ENCODE assay signal across 2 cellular contexts in the genomic region with DNA sequence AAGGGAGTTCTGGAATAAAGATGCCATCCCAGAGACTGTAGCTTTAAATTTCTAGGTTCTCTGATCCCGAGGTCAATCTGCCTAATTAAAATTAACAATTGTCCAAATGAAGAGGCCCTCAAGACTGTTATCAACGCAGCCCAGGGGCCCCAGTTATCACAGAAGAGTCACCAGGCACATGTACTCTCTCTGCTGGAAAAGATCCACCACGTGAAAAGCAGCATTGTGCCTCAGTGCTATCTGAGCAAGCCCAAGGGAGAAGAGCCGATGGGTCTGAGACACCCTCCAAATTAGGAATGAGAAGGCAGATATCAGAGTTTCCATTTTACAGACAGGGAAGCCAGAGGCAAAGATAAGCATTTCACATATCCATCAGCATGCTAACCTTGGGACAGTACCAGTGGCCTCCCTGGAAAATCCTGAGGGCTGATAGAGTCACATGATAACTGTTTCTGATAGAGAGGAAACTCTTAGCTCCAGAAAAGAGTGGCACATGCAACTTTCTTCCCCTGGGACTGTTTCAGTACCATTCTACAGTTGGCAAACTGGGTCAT.
TF ChIP-seq lines count a peak whose summit lies in the region.

No MANE protein-coding gene starts in this region.

TF ChIP-seq in SK-N-SH, 30 proteins besides CTCF, POLR2A, EP300 and RAD21:
- TF ChIP-seq, protein P1, sequence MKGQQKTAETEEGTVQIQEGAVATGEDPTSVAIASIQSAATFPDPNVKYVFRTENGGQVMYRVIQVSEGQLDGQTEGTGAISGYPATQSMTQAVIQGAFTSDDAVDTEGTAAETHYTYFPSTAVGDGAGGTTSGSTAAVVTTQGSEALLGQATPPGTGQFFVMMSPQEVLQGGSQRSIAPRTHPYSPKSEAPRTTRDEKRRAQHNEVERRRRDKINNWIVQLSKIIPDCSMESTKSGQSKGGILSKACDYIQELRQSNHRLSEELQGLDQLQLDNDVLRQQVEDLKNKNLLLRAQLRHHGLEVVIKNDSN (IDR thresholded peaks at IDR 0.05; ENCODE audit: borderline replicate concordance, low read depth) = no peak
- TF ChIP-seq, protein P2, sequence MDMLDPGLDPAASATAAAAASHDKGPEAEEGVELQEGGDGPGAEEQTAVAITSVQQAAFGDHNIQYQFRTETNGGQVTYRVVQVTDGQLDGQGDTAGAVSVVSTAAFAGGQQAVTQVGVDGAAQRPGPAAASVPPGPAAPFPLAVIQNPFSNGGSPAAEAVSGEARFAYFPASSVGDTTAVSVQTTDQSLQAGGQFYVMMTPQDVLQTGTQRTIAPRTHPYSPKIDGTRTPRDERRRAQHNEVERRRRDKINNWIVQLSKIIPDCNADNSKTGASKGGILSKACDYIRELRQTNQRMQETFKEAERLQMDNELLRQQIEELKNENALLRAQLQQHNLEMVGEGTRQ (IDR thresholded peaks at IDR 0.05; ENCODE audit: borderline replicate concordance, low read depth, low read length) = no peak
- TF ChIP-seq FOXM1 (IDR thresholded peaks at IDR 0.05; ENCODE audit: low read depth) = no peak
- TF ChIP-seq FOSL2 (IDR thresholded peaks at IDR 0.05; ENCODE audit: borderline replicate concordance, low read depth) = no peak
- TF ChIP-seq RFX5 (IDR thresholded peaks at IDR 0.05; ENCODE audit: low read length) = no peak
- no peak for TF ChIP-seq GABPA (IDR thresholded peaks at IDR 0.05; ENCODE audit: low read depth)
- no peak for TF ChIP-seq CHD2 (IDR thresholded peaks at IDR 0.05; ENCODE audit: low read length, partially characterized antibody)
- no peak for TF ChIP-seq SIN3A (IDR thresholded peaks at IDR 0.05; ENCODE audit: borderline replicate concordance, low read depth, low read length)
- TF ChIP-seq, protein P3, sequence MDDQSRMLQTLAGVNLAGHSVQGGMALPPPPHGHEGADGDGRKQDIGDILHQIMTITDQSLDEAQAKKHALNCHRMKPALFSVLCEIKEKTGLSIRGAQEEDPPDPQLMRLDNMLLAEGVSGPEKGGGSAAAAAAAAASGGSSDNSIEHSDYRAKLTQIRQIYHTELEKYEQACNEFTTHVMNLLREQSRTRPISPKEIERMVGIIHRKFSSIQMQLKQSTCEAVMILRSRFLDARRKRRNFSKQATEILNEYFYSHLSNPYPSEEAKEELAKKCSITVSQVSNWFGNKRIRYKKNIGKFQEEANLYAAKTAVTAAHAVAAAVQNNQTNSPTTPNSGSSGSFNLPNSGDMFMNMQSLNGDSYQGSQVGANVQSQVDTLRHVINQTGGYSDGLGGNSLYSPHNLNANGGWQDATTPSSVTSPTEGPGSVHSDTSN (IDR thresholded peaks at IDR 0.05) = no peak
- TF ChIP-seq, protein P4, sequence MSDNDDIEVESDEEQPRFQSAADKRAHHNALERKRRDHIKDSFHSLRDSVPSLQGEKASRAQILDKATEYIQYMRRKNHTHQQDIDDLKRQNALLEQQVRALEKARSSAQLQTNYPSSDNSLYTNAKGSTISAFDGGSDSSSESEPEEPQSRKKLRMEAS (IDR thresholded peaks at IDR 0.05; ENCODE audit: low read depth) = no peak
- no peak for TF ChIP-seq YY1 (IDR thresholded peaks at IDR 0.05; ENCODE audit: low read depth)
- TF ChIP-seq SMC3 (IDR thresholded peaks at IDR 0.05; ENCODE audit: low read depth, low read length) = no peak
- no peak for TF ChIP-seq JUND (IDR thresholded peaks at IDR 0.05)
- TF ChIP-seq TCF12 (IDR thresholded peaks at IDR 0.05) = no peak
- no peak for TF ChIP-seq TAF1 (IDR thresholded peaks at IDR 0.05; ENCODE audit: borderline replicate concordance, low read depth, low read length)
- no peak for TF ChIP-seq MXI1 (IDR thresholded peaks at IDR 0.05; ENCODE audit: low read depth, low read length)
- TF ChIP-seq MEF2A (IDR thresholded peaks at IDR 0.05; ENCODE audit: borderline replicate concordance, low read depth) = no peak
- no peak for TF ChIP-seq ELF1 (IDR thresholded peaks at IDR 0.05)

TF ChIP-seq in SK-N-SH treated with all-trans-retinoic acid at 6 μM for 48 hours, 23 proteins besides CTCF, POLR2A, EP300 and RAD21:
- TF ChIP-seq RARB (CRISPR knock-in tag; IDR thresholded peaks at IDR 0.05) = no peak
- TF ChIP-seq, protein P5, sequence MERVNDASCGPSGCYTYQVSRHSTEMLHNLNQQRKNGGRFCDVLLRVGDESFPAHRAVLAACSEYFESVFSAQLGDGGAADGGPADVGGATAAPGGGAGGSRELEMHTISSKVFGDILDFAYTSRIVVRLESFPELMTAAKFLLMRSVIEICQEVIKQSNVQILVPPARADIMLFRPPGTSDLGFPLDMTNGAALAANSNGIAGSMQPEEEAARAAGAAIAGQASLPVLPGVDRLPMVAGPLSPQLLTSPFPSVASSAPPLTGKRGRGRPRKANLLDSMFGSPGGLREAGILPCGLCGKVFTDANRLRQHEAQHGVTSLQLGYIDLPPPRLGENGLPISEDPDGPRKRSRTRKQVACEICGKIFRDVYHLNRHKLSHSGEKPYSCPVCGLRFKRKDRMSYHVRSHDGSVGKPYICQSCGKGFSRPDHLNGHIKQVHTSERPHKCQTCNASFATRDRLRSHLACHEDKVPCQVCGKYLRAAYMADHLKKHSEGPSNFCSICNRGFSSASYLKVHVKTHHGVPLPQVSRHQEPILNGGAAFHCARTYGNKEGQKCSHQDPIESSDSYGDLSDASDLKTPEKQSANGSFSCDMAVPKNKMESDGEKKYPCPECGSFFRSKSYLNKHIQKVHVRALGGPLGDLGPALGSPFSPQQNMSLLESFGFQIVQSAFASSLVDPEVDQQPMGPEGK (CRISPR knock-in tag; IDR thresholded peaks at IDR 0.05; ENCODE audit: borderline replicate concordance) = no peak
- TF ChIP-seq ZNF70 (CRISPR knock-in tag; IDR thresholded peaks at IDR 0.05) = no peak
- TF ChIP-seq ISL1 (CRISPR knock-in tag; IDR thresholded peaks at IDR 0.05) = no peak
- TF ChIP-seq, protein P6, sequence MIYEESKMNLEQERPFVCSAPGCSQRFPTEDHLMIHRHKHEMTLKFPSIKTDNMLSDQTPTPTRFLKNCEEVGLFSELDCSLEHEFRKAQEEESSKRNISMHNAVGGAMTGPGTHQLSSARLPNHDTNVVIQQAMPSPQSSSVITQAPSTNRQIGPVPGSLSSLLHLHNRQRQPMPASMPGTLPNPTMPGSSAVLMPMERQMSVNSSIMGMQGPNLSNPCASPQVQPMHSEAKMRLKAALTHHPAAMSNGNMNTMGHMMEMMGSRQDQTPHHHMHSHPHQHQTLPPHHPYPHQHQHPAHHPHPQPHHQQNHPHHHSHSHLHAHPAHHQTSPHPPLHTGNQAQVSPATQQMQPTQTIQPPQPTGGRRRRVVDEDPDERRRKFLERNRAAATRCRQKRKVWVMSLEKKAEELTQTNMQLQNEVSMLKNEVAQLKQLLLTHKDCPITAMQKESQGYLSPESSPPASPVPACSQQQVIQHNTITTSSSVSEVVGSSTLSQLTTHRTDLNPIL (CRISPR knock-in tag; IDR thresholded peaks at IDR 0.05; ENCODE audit: low read depth) = no peak
- no peak for TF ChIP-seq ZC3H10 (CRISPR knock-in tag; IDR thresholded peaks at IDR 0.05)
- no peak for TF ChIP-seq SNAI2 (CRISPR knock-in tag; IDR thresholded peaks at IDR 0.05)
- TF ChIP-seq OSR1 (CRISPR knock-in tag; IDR thresholded peaks at IDR 0.05) = no peak
- TF ChIP-seq, protein P7, sequence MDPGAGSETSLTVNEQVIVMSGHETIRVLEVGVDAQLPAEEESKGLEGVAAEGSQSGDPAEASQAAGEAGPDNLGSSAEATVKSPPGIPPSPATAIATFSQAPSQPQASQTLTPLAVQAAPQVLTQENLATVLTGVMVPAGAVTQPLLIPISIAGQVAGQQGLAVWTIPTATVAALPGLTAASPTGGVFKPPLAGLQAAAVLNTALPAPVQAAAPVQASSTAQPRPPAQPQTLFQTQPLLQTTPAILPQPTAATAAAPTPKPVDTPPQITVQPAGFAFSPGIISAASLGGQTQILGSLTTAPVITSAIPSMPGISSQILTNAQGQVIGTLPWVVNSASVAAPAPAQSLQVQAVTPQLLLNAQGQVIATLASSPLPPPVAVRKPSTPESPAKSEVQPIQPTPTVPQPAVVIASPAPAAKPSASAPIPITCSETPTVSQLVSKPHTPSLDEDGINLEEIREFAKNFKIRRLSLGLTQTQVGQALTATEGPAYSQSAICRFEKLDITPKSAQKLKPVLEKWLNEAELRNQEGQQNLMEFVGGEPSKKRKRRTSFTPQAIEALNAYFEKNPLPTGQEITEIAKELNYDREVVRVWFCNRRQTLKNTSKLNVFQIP (CRISPR knock-in tag; IDR thresholded peaks at IDR 0.05; ENCODE audit: borderline replicate concordance, low read depth) = no peak
- TF ChIP-seq, protein P8, sequence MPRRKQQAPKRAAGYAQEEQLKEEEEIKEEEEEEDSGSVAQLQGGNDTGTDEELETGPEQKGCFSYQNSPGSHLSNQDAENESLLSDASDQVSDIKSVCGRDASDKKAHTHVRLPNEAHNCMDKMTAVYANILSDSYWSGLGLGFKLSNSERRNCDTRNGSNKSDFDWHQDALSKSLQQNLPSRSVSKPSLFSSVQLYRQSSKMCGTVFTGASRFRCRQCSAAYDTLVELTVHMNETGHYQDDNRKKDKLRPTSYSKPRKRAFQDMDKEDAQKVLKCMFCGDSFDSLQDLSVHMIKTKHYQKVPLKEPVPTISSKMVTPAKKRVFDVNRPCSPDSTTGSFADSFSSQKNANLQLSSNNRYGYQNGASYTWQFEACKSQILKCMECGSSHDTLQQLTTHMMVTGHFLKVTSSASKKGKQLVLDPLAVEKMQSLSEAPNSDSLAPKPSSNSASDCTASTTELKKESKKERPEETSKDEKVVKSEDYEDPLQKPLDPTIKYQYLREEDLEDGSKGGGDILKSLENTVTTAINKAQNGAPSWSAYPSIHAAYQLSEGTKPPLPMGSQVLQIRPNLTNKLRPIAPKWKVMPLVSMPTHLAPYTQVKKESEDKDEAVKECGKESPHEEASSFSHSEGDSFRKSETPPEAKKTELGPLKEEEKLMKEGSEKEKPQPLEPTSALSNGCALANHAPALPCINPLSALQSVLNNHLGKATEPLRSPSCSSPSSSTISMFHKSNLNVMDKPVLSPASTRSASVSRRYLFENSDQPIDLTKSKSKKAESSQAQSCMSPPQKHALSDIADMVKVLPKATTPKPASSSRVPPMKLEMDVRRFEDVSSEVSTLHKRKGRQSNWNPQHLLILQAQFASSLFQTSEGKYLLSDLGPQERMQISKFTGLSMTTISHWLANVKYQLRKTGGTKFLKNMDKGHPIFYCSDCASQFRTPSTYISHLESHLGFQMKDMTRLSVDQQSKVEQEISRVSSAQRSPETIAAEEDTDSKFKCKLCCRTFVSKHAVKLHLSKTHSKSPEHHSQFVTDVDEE (CRISPR knock-in tag; IDR thresholded peaks at IDR 0.05) = no peak
- no peak for TF ChIP-seq TOX (CRISPR knock-in tag; IDR thresholded peaks at IDR 0.05; ENCODE audit: borderline replicate concordance)
- no peak for TF ChIP-seq TCF4 (CRISPR knock-in tag; IDR thresholded peaks at IDR 0.05; ENCODE audit: borderline replicate concordance)
- TF ChIP-seq GLIS3 (CRISPR knock-in tag; IDR thresholded peaks at IDR 0.05) = no peak
- TF ChIP-seq ESRRG (CRISPR knock-in tag; IDR thresholded peaks at IDR 0.05) = no peak
- TF ChIP-seq ARNTL (CRISPR knock-in tag; IDR thresholded peaks at IDR 0.05; ENCODE audit: borderline replicate concordance, low read depth) = no peak
- no peak for TF ChIP-seq PPARA (CRISPR knock-in tag; IDR thresholded peaks at IDR 0.05; ENCODE audit: borderline replicate concordance)
